8 cellular contexts compared by ENCODE assay signal in genomic region chr12:71663561-71664410, GRCh38. TPM values are rescaled to one million over a fixed set of nuclear protein-coding genes. Genes with fewer than 3 reads are reported as not detected.
DNase-seq lines count a peak whose midpoint lies in the region; ATAC-seq and TF ChIP-seq lines count a peak whose summit lies in the region.

TSS of gene THAP2 (plus strand) at chr12:71664301. CDS start at chr12:71664510, 209 bp downstream.
TSS of gene ZFC3H1 (minus strand) at chr12:71663848. CDS start at chr12:71663610, 238 bp downstream.

- intact Hi-C loops in Caco-2 (cut with micrococcal nuclease; ENCODE audit: unreplicated experiment): loop anchor here (1.0 kb wide), 4 partner anchors 21 to 91 kb away; partner anchors contain the start of genes RAB21 and TMEM19

- no peak within 1 kb of the TSS for H2BK15ac ChIP-seq in mesendoderm (replicated peaks; ENCODE audit: low read depth)

- peak; percentile 94 to 97 for DNase-seq in Caco-2
- DNase-seq in HT1080 (ENCODE audit: low read depth): peak; percentile 99
- peak; percentile 98 to 100 for DNase-seq in NOMO-1 (lab: John Stamatoyannopoulos, UW; ENCODE audit: unreplicated experiment in 2 of 2)
- peak; percentile 97 for DNase-seq in activated CD8-positive, alpha-beta memory T cell treated with anti-CD3 and anti-CD28 coated beads, Interleukin-2, amount 10 ng/mL, durations not matched to agents 7 days and 5 days
- DNase-seq in mesendoderm: peak; percentile 100
- DNase-seq in stimulated activated CD8-positive, alpha-beta memory T cell treated with anti-CD3 and anti-CD28 coated beads, Interleukin-15, amount 100 ng/mL, for 1 hour (ENCODE audit: low read depth): peak; percentile 78

- no peak within 1 kb of the TSS for H4K8ac ChIP-seq in mesendoderm (ENCODE audit: low read depth, low read length)

- H2BK120ac ChIP-seq in mesendoderm (ENCODE audit: low read depth, low read length): no peak within 1 kb of the TSS

- H3K23ac ChIP-seq in mesendoderm (ENCODE audit: low read length): peak within 1 kb of the TSS; percentile 32

- H3K18ac ChIP-seq in mesendoderm (ENCODE audit: low read length): peak within 1 kb of the TSS; percentile 65

- CTCF ChIA-PET in Caco-2 (lab: Charles Lee): interaction anchor here (0.6 to 2.5 kb wide), 7 partner anchors 8 to 83 kb away, joined by 3 to 16 read pairs (median 3); partner anchors contain the start of gene TMEM19
- CTCF ChIA-PET in activated CD8-positive, alpha-beta memory T cell treated with anti-CD3 and anti-CD28 coated beads, Interleukin-2, amount 10 ng/mL, durations not matched to agents 7 days and 5 days (lab: Charles Lee): interaction anchor here (0.9 to 3.7 kb wide), 9 partner anchors 18 to 91 kb away, joined by 3 to 45 read pairs (median 8); partner anchors contain the start of genes RAB21 and TMEM19

- WGBS in mesendoderm (ENCODE audit: extremely low coverage, insufficient coverage, low lambda C conversion rate): no CpG with 5 or more reads among the region's 57 CpGs

- peak within 1 kb of the TSS; percentile 98 for H3K4me3 Mint-ChIP-seq in Caco-2 (ENCODE audit: unreplicated experiment)
- peak within 1 kb of the TSS; percentile 95 for H3K4me3 Mint-ChIP-seq in activated CD8-positive, alpha-beta memory T cell treated with anti-CD3 and anti-CD28 coated beads, Interleukin-2, amount 10 ng/mL, durations not matched to agents 7 days and 5 days

- peaks cover 2% of the 10 kb centered on the region for H3K79me1 ChIP-seq in mesendoderm (ENCODE audit: low read length)

- H2BK5ac ChIP-seq in mesendoderm (ENCODE audit: low read length): peak within 1 kb of the TSS; percentile 68

- ATAC-seq in GM21360 (IDR thresholded peaks at IDR 0.05; ENCODE audit: unreplicated experiment): peak; percentile 90
- ATAC-seq in activated CD8-positive, alpha-beta memory T cell treated with anti-CD3 and anti-CD28 coated beads, Interleukin-2, amount 10 ng/mL, durations not matched to agents 7 days and 5 days: peak; percentile 87

- H3K27ac ChIP-seq in mesendoderm (ENCODE audit: low read depth, low read length): peak within 1 kb of the TSS; percentile 87

- H3K4me2 ChIP-seq in mesendoderm (ENCODE audit: low read length): peak within 1 kb of the TSS; percentile 49

- H3K9ac ChIP-seq in endocrine pancreas (ENCODE audit: control insufficient read depth, insufficient read depth, low read length) (peak within 1 kb of the TSS; percentile 100), mesendoderm (ENCODE audit: low read length) (peak within 1 kb of the TSS; percentile 99)

- TF ChIP-seq CTCF in Caco-2 (IDR thresholded peaks at IDR 0.05; ENCODE audit: insufficient read depth in 1 of 2, low read depth in 1 of 2, low read length in 1 of 2, severe bottlenecking in 1 of 2, unreplicated experiment in 1 of 2): peak in 1 of 2 experiments; percentile 34

- peak within 1 kb of the TSS; percentile 99 for H3K27ac Mint-ChIP-seq in Caco-2 (ENCODE audit: unreplicated experiment)
- H3K27ac Mint-ChIP-seq in activated CD8-positive, alpha-beta memory T cell treated with anti-CD3 and anti-CD28 coated beads, Interleukin-2, amount 10 ng/mL, durations not matched to agents 7 days and 5 days: peak within 1 kb of the TSS; percentile 99

- H3K79me2 ChIP-seq in mesendoderm (ENCODE audit: control insufficient read depth, insufficient read depth, low read length): peaks cover 25% of the 10 kb centered on the region

- H3K27me3 Mint-ChIP-seq in Caco-2 (ENCODE audit: insufficient read depth, unreplicated experiment): no peaks in the 10 kb centered on the region
- no peaks in the 10 kb centered on the region for H3K27me3 Mint-ChIP-seq in activated CD8-positive, alpha-beta memory T cell treated with anti-CD3 and anti-CD28 coated beads, Interleukin-2, amount 10 ng/mL, durations not matched to agents 7 days and 5 days

- peaks cover 40% of the 10 kb centered on the region for H3K36me3 Mint-ChIP-seq in Caco-2 (ENCODE audit: insufficient read depth, unreplicated experiment)
- H3K36me3 Mint-ChIP-seq in activated CD8-positive, alpha-beta memory T cell treated with anti-CD3 and anti-CD28 coated beads, Interleukin-2, amount 10 ng/mL, durations not matched to agents 7 days and 5 days: peaks cover 33% of the 10 kb centered on the region

- H3K9me3 Mint-ChIP-seq in Caco-2 (ENCODE audit: unreplicated experiment): no peaks in the 10 kb centered on the region
- H3K9me3 Mint-ChIP-seq in activated CD8-positive, alpha-beta memory T cell treated with anti-CD3 and anti-CD28 coated beads, Interleukin-2, amount 10 ng/mL, durations not matched to agents 7 days and 5 days (ENCODE audit: low read depth): no peaks in the 10 kb centered on the region

- peak within 1 kb of the TSS; percentile 20 for H2AK5ac ChIP-seq in mesendoderm (ENCODE audit: low read length)

- peaks cover 11% of the 10 kb centered on the region for H3K4me1 Mint-ChIP-seq in Caco-2 (ENCODE audit: low read depth, unreplicated experiment)
- H3K4me1 Mint-ChIP-seq in activated CD8-positive, alpha-beta memory T cell treated with anti-CD3 and anti-CD28 coated beads, Interleukin-2, amount 10 ng/mL, durations not matched to agents 7 days and 5 days: peaks cover 36% of the 10 kb centered on the region

- H3K4me1 ChIP-seq in Caco-2 (peaks cover 11% of the 10 kb centered on the region; the same call in 1 of the 2 replicates), endocrine pancreas (ENCODE audit: control insufficient read depth, insufficient read depth, low read length) (peaks cover under 1% of the 10 kb centered on the region), mesendoderm (ENCODE audit: control insufficient read depth, low read depth, low read length) (peaks cover 2% of the 10 kb centered on the region)

- POLR2A ChIA-PET in Caco-2 (lab: Charles Lee): interaction anchor here (1.0 to 2.5 kb wide), 5 partner anchors 21 to 91 kb away, joined by 4 to 49 read pairs (median 8); partner anchors contain the start of genes RAB21 and TMEM19

- peak within 1 kb of the TSS; percentile 99 for H3K56ac ChIP-seq in mesendoderm (ENCODE audit: low read length)

- peak within 1 kb of the TSS; percentile 22 for H3K4ac ChIP-seq in mesendoderm (ENCODE audit: low read depth, low read length)

- H3K27me3 ChIP-seq in Caco-2 (replicated peaks; ENCODE audit: control insufficient read depth, insufficient read depth, low read length) (no peaks in the 10 kb centered on the region), endocrine pancreas (ENCODE audit: control insufficient read depth, insufficient read depth, low read length) (no peaks in the 10 kb centered on the region), mesendoderm (ENCODE audit: insufficient read depth, low read length, poor library complexity) (no peaks in the 10 kb centered on the region)

- H3K9me3 ChIP-seq in Caco-2: no peaks in the 10 kb centered on the region
- H3K9me3 ChIP-seq in endocrine pancreas (ENCODE audit: control insufficient read depth, low read length): no peaks in the 10 kb centered on the region

- H4K5ac ChIP-seq in mesendoderm (ENCODE audit: low read length): peak within 1 kb of the TSS; percentile 35

- H3K36me3 ChIP-seq in Caco-2 (ENCODE audit: control insufficient read depth, insufficient read depth, low read length) (no peaks in the 10 kb centered on the region; the same call in 1 of the 2 replicates), endocrine pancreas (ENCODE audit: control insufficient read depth, insufficient read depth, low read length) (no peaks in the 10 kb centered on the region), mesendoderm (ENCODE audit: control insufficient read depth, insufficient read depth, low read length) (no peaks in the 10 kb centered on the region)

- peak within 1 kb of the TSS; percentile 93 for H3K4me3 ChIP-seq in Caco-2 (ENCODE audit: low read depth, low read length)
- peak within 1 kb of the TSS; percentile 100 for H3K4me3 ChIP-seq in endocrine pancreas (ENCODE audit: control insufficient read depth, insufficient read depth, low read length)
- H3K4me3 ChIP-seq in mesendoderm (ENCODE audit: low read length): peak within 1 kb of the TSS; percentile 97

- BruUV-seq in Caco-2 (replicated peaks; lab: Mats Ljungman, UMichigan): no TSS peak

RNA-seq across cellular contexts. Expression of gene THAP2, which starts in this region (rescaled TPM):
- total RNA-seq in Caco-2 (2022): 2.7 and 4.6 TPM in 2 replicates
- total RNA-seq in HT1080 (2014; rRNA removed; shearing (Covaris generic)): 3.9 and 4.2 TPM in 2 replicates
- polyA plus RNA-seq in HT1080 (2015; cell fraction: cytosol; rRNA removed): 6.2 and 6.6 TPM in 2 replicates
- 9.0 and 9.4 TPM in 2 replicates for polyA plus RNA-seq in HT1080 (2015; cell fraction: nucleus; rRNA removed)
- 1 to 10 TPM; 6.9 to 8.1 TPM for total RNA-seq in activated CD8-positive, alpha-beta memory T cell treated with anti-CD3 and anti-CD28 coated beads, Interleukin-2, amount 10 ng/mL, durations not matched to agents 7 days and 5 days
- 3.6 TPM for polyA plus RNA-seq in mesendoderm (2013, experiment 1 of 2)
- 3.3 TPM for polyA plus RNA-seq in mesendoderm (2013, experiment 2 of 2)

RNA-seq across cellular contexts. Expression of gene ZFC3H1, which starts in this region (rescaled TPM):
- total RNA-seq in Caco-2 (2022): 48.7 and 50.7 TPM in 2 replicates
- total RNA-seq in HT1080 (2014; rRNA removed; shearing (Covaris generic)): 5.3 and 9.3 TPM in 2 replicates
- 13.3 and 18.3 TPM in 2 replicates for polyA plus RNA-seq in HT1080 (2015; cell fraction: cytosol; rRNA removed)
- 214 and 228 TPM in 2 replicates for polyA plus RNA-seq in HT1080 (2015; cell fraction: nucleus; rRNA removed)
- 10 to 100 TPM; 54.6 to 79.2 TPM for total RNA-seq in activated CD8-positive, alpha-beta memory T cell treated with anti-CD3 and anti-CD28 coated beads, Interleukin-2, amount 10 ng/mL, durations not matched to agents 7 days and 5 days
- 11.0 TPM for polyA plus RNA-seq in mesendoderm (2013, experiment 1 of 2)
- 11.4 TPM for polyA plus RNA-seq in mesendoderm (2013, experiment 2 of 2)

Comparison
In these comparisons a context has a peak if more than half of its experiments do, and no peak if none do; other contexts are left out.
1. Peak in every context shown above with its lines: DNase-seq, ATAC-seq, H3K4me3 ChIP-seq and H3K27ac ChIP-seq.